Comparison of ENCODE assay signal across 19 cellular contexts in the genomic region with DNA sequence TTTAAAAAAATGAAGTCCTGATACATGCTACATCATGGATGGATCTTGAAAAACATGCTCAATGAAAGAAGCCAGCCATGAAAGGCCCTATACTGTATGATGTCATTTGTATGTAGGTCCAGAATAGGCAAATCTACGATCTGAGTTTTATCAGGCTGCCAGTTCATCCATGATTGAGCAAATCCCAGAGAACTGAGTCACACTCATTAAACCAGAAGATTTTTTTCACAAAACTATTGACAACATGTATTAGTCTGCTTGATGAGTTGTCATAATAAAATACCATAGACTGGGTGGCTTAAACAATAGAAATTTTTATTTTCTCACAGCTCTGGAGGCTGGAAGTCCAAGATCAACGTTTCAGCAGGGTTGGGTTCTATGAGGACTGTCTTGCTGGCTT.
A peak's percentile ranks its signal among the peaks of the same experiment; 100 is the strongest.
DNase-seq lines count a peak whose midpoint lies in the region; ATAC-seq, FAIRE-seq and TF ChIP-seq lines count a peak whose summit lies in the region.
"Had no signal": no experiment of that assay in that cellular context is flagged by ENCODE, and none has a peak within 500 bp of the region (broad histone marks: within the 10 kb centered on the region; RNA-seq: fewer than 3 reads in every experiment).

No MANE protein-coding gene starts in this region.

- DNase-seq in EL (peak; percentile 46), PC-3 (peak; percentile 76), epithelial cell of esophagus (ENCODE audit: low read depth) (peak; percentile 77), kidney glomerular epithelial cell (lab: John Stamatoyannopoulos, UW) (peak; percentile 18), mesothelial cell of epicardium (ENCODE audit: low spot score in 2 of 2, unreplicated experiment in 2 of 2) (no peak), right atrium auricular region (ENCODE audit: low spot score) (no peak), urothelium cell line (ENCODE audit: low spot score) (no peak)
- DNase-seq in activated naive CD4-positive, alpha-beta T cell treated with Interleukin-2 at 50 U/mL for 16 hours, result no peak
- DNase-seq: C1 segment of cervical spinal cord, DMS 273 treated with DMSO at 0.1 percent for 48 hours, KBM-7, MM.1S, NCI-H1105, NCI-H1694 treated with DMSO at 0.1 percent for 48 hours, NCI-H446 treated with DMSO at 0.1 percent for 48 hours, NCI-H748 treated with DMSO at 0.1 percent for 48 hours, SIG-M5 had no signal

- no peak overlapping the region for H2AFZ ChIP-seq in PC-3 (ENCODE audit: low read length)

- POLR2A ChIA-PET in PC-3 (lab: Charles Lee; ENCODE audit: unreplicated experiment), result interaction anchor here (0.7 kb wide), 1 partner anchor 52 kb away, joined by 3 read pairs; no protein-coding TSS in a partner anchor

- H3K4me1 ChIP-seq in PC-3 (ENCODE audit: insufficient read depth, low read length), result peaks cover 47% of the 10 kb centered on the region
- no peaks in the 10 kb centered on the region for H3K4me1 ChIP-seq in right atrium auricular region

- H3K4me3 ChIP-seq in PC-3 (ENCODE audit: low read length) (no peak overlapping the region), epithelial cell of esophagus (ENCODE audit: low read length) (no peak overlapping the region), right atrium auricular region (no peak overlapping the region)

- H3K27ac ChIP-seq in PC-3 (ENCODE audit: low read length) (peak overlapping the region; percentile 56), right atrium auricular region (no peak overlapping the region)

- no peaks in the 10 kb centered on the region for H3K27me3 Mint-ChIP-seq in mesothelial cell of epicardium (ENCODE audit: low read depth)

- no peak overlapping the region for H3K9ac ChIP-seq in PC-3 (ENCODE audit: low read length)

- H4K20me1 ChIP-seq in PC-3 (ENCODE audit: low read length), result no peaks in the 10 kb centered on the region

- BruUV-seq in PC-3 (replicated peaks; lab: Mats Ljungman, UMichigan), result no TSS peak

- no peaks in the 10 kb centered on the region for H3K9me2 ChIP-seq in PC-3 (replicated peaks; ENCODE audit: low read length)

- H3K9me3 ChIP-seq in PC-3 (ENCODE audit: low read length), result no peaks in the 10 kb centered on the region
- H3K9me3 ChIP-seq in right atrium auricular region, result no peaks in the 10 kb centered on the region

- TF ChIP-seq CTCF in PC-3 (conservative IDR thresholded peaks at IDR 0.05; ENCODE audit: low read depth, low read length) (no peak), epithelial cell of esophagus (IDR thresholded peaks at IDR 0.05; ENCODE audit: insufficient read depth, low read depth, low read length, missing control alignments) (no peak), mesothelial cell of epicardium (IDR thresholded peaks at IDR 0.05; ENCODE audit: unreplicated experiment) (no peak), right atrium auricular region (IDR thresholded peaks at IDR 0.05) (no peak)

- H3K9me3 Mint-ChIP-seq in mesothelial cell of epicardium, result no peaks in the 10 kb centered on the region

- no peaks in the 10 kb centered on the region for H3K27me3 ChIP-seq in PC-3 (ENCODE audit: low read length)
- no peaks in the 10 kb centered on the region for H3K27me3 ChIP-seq in right atrium auricular region

- no peaks in the 10 kb centered on the region for H3K36me3 Mint-ChIP-seq in mesothelial cell of epicardium

- H3K4me2 ChIP-seq in PC-3 (ENCODE audit: low read length), result no peak overlapping the region

- ATAC-seq in PC-3, result peak; percentile 57
- ATAC-seq: HCT116 had no signal

- no peak for FAIRE-seq in urothelium cell line (lab: Jason Lieb, UNC)
- FAIRE-seq: A204.1 had no signal

- no peak overlapping the region for H3K4me3 Mint-ChIP-seq in mesothelial cell of epicardium

- peaks cover 49% of the 10 kb centered on the region for H3K4me1 Mint-ChIP-seq in mesothelial cell of epicardium

- CTCF ChIA-PET in PC-3 (lab: Charles Lee), result no interaction called here

- intact Hi-C loops in PC-3 (cut with micrococcal nuclease), result no loop called here

- no peaks in the 10 kb centered on the region for H3K79me2 ChIP-seq in PC-3 (ENCODE audit: low read length)

- no peaks in the 10 kb centered on the region for H3F3A ChIP-seq in PC-3 (ENCODE audit: low read length, unreplicated experiment)

- H3K27ac Mint-ChIP-seq in mesothelial cell of epicardium, result no peak overlapping the region

- no peaks in the 10 kb centered on the region for H3K36me3 ChIP-seq in PC-3 (ENCODE audit: low read depth, low read length)
- H3K36me3 ChIP-seq in right atrium auricular region, result no peaks in the 10 kb centered on the region

Comparison
In these comparisons a context has a peak if more than half of its experiments do, and no peak if none do; other contexts are left out.
1. DNase-seq: peak in EL (single experiment), PC-3 (single experiment), epithelial cell of esophagus (single experiment) and kidney glomerular epithelial cell (single experiment); none in mesothelial cell of epicardium (0 of 2), activated naive CD4-positive, alpha-beta T cell treated with Interleukin-2 at 50 U/mL for 16 hours (single experiment), right atrium auricular region (single experiment) and urothelium cell line (single experiment).